In genomic region chr14:99534863-99535262, GRCh38 we compare ENCODE assay signal across 14 cellular contexts. TPM values are rescaled to one million over a fixed set of nuclear protein-coding genes. Genes with fewer than 3 reads are reported as not detected.
DNase-seq lines count a peak whose midpoint lies in the region; ATAC-seq and TF ChIP-seq lines count a peak whose summit lies in the region.
"Had no signal": no experiment of that assay in that cellular context is flagged by ENCODE, and none has a peak within 500 bp of the region (broad histone marks: within the 10 kb centered on the region; RNA-seq: fewer than 3 reads in every experiment).

No MANE protein-coding gene starts in this region.

- H3K9me3 ChIP-seq in WERI-Rb-1 (ENCODE audit: severe bottlenecking), result no peaks in the 10 kb centered on the region
- H3K9me3 ChIP-seq in CD4-positive, alpha-beta T cell (ENCODE audit: control insufficient read depth, low read length), result no peaks in the 10 kb centered on the region

- intact Hi-C loops in CD4-positive, alpha-beta T cell (cut with DNase I, micrococcal nuclease), result no loop called here

- no peak for ATAC-seq in CD4-positive, alpha-beta T cell (ENCODE audit: poor library complexity)
- ATAC-seq in HG03196 (IDR thresholded peaks at IDR 0.05; ENCODE audit: unreplicated experiment), result no peak
- ATAC-seq: GM12878 had no signal

- no peak overlapping the region for H3K4me3 ChIP-seq in WERI-Rb-1 (ENCODE audit: low read depth, low read length)
- no peak overlapping the region for H3K4me3 ChIP-seq in brain microvascular endothelial cell (ENCODE audit: low read depth, low read length)
- H3K4me3 ChIP-seq: GM12878, SK-N-MC had no signal

- H3K4me1 Mint-ChIP-seq in CD4-positive, alpha-beta T cell (ENCODE audit: low read depth), result no peaks in the 10 kb centered on the region
- H3K4me1 Mint-ChIP-seq: activated naive CD4-positive, alpha-beta T cell treated with anti-CD3 and anti-CD28 coated beads, Interleukin-2, amount 10 ng/mL, durations not matched to agents 7 days and 5 days had no signal

- H3K9me3 Mint-ChIP-seq in CD4-positive, alpha-beta T cell, result no peaks in the 10 kb centered on the region
- H3K9me3 Mint-ChIP-seq: activated naive CD4-positive, alpha-beta T cell treated with anti-CD3 and anti-CD28 coated beads, Interleukin-2, amount 10 ng/mL, durations not matched to agents 7 days and 5 days had no signal

- POLR2A ChIA-PET in CD4-positive, alpha-beta T cell (lab: Charles Lee), result no interaction called here

- no peaks in the 10 kb centered on the region for H3K27me3 ChIP-seq in WERI-Rb-1 (ENCODE audit: insufficient read depth, low read depth, severe bottlenecking)
- no peaks in the 10 kb centered on the region for H3K27me3 ChIP-seq in CD4-positive, alpha-beta T cell (ENCODE audit: control insufficient read depth, insufficient read depth, low read length)
- H3K27me3 ChIP-seq in brain microvascular endothelial cell (replicated peaks), result no peaks in the 10 kb centered on the region

- CTCF ChIA-PET in CD4-positive, alpha-beta T cell (lab: Charles Lee), result no interaction called here

- TF ChIP-seq CTCF in WERI-Rb-1 (IDR thresholded peaks at IDR 0.05; ENCODE audit: low read depth, low read length) (no peak), brain microvascular endothelial cell (IDR thresholded peaks at IDR 0.05; ENCODE audit: low read depth, low read length, missing control alignments) (no peak)
- no peak for TF ChIP-seq CTCF in CD4-positive, alpha-beta T cell (IDR thresholded peaks at IDR 0.05)

- no peaks in the 10 kb centered on the region for H3K27me3 Mint-ChIP-seq in CD4-positive, alpha-beta T cell
- H3K27me3 Mint-ChIP-seq: progenitor cell of endocrine pancreas had no signal

- H3K36me3 Mint-ChIP-seq in CD4-positive, alpha-beta T cell (ENCODE audit: low read depth), result no peaks in the 10 kb centered on the region
- H3K36me3 Mint-ChIP-seq: activated naive CD4-positive, alpha-beta T cell treated with anti-CD3 and anti-CD28 coated beads, Interleukin-2, amount 10 ng/mL, durations not matched to agents 7 days and 5 days had no signal

- DNase-seq in H4 (ENCODE audit: low spot score) (peak; percentile 65), WERI-Rb-1 (peak; percentile 58), hypothalamus (lab: John Stamatoyannopoulos, UW) (peak in 38 of 51 donors; percentile 15 to 84 (median 59)), retina (peak; percentile 76), brain microvascular endothelial cell (no peak)
- no peak for DNase-seq in CD4-positive, alpha-beta T cell
- no peak for DNase-seq in activated naive CD4-positive, alpha-beta T cell (lab: John Stamatoyannopoulos, UW)
- DNase-seq: activated naive CD4-positive, alpha-beta T cell treated with anti-CD3 and anti-CD28 coated beads, Interleukin-2, amount 10 ng/mL, durations not matched to agents 7 days and 5 days; DMS79 treated with DMSO at 0.1 percent for 48 hours; erythroblast had no signal

- H3K27ac Mint-ChIP-seq in CD4-positive, alpha-beta T cell, result no peak overlapping the region
- H3K27ac Mint-ChIP-seq: activated naive CD4-positive, alpha-beta T cell treated with anti-CD3 and anti-CD28 coated beads, Interleukin-2, amount 10 ng/mL, durations not matched to agents 7 days and 5 days had no signal

- no peak overlapping the region for H3K4me3 Mint-ChIP-seq in CD4-positive, alpha-beta T cell
- H3K4me3 Mint-ChIP-seq: activated naive CD4-positive, alpha-beta T cell treated with anti-CD3 and anti-CD28 coated beads, Interleukin-2, amount 10 ng/mL, durations not matched to agents 7 days and 5 days had no signal

- peaks cover 23% of the 10 kb centered on the region for H3K36me3 ChIP-seq in WERI-Rb-1
- no peaks in the 10 kb centered on the region for H3K36me3 ChIP-seq in brain microvascular endothelial cell (replicated peaks)

- in situ Hi-C loops in brain microvascular endothelial cell (cut with HindIII; ENCODE audit: low pct_ligation_motif_present, low sequenced_read_pairs), result no loop called here

- H3K27ac ChIP-seq in WERI-Rb-1, result peak overlapping the region; percentile 52
- H3K27ac ChIP-seq in CD4-positive, alpha-beta T cell (ENCODE audit: low read depth, low read length), result no peak overlapping the region
- no peak overlapping the region for H3K27ac ChIP-seq in brain microvascular endothelial cell
- H3K27ac ChIP-seq: SK-N-MC had no signal

RNA-seq across cellular contexts. Expression of gene CCNK, which starts 53.7 kb away (rescaled TPM):
- total RNA-seq in H4 (2014; rRNA removed; shearing (Covaris generic)), result 9.1 and 15.9 TPM in 2 replicates
- total RNA-seq in CD4-positive, alpha-beta T cell, result 100 to 1,000 TPM; 140 to 151 TPM

RNA-seq across cellular contexts. Expression of gene SETD3, which starts 54.2 kb away (rescaled TPM):
- total RNA-seq in H4 (2014; rRNA removed; shearing (Covaris generic)), result 34.2 and 35.8 TPM in 2 replicates
- total RNA-seq in CD4-positive, alpha-beta T cell, result 10 to 100 TPM; 46.1 to 51.4 TPM

Comparison
In these comparisons a context has a peak if more than half of its experiments do, and no peak if none do; other contexts are left out.
1. DNase-seq: peak in H4 (single experiment), WERI-Rb-1 (single experiment), hypothalamus (38 of 51) and retina (single experiment); none in CD4-positive, alpha-beta T cell (0 of 10), activated naive CD4-positive, alpha-beta T cell (0 of 4) and brain microvascular endothelial cell (single experiment).